Comparison of ENCODE assay signal across 8 cellular contexts in genomic region chr3:71087109-71088018, GRCh38.
DNase-seq lines count a peak whose midpoint lies in the region; ATAC-seq and TF ChIP-seq lines count a peak whose summit lies in the region.

No MANE protein-coding gene starts in this region.

- in situ Hi-C loops in gastrocnemius medialis (cut with MboI; ENCODE audit: low sequenced_read_pairs in 4 of 4) = loop anchor here in 1 of 4 donors (25.0 kb wide), 1 partner anchor 550 kb away; no protein-coding TSS in a partner anchor

- no TSS peak for BruUV-seq in A673 (replicated peaks; lab: Mats Ljungman, UMichigan)

- H3K9ac ChIP-seq in colonic mucosa (ENCODE audit: low read depth in 2 of 2, low read length in 2 of 2) = no peak overlapping the region

- peak overlapping the region; percentile 57 for H3K4me3 Mint-ChIP-seq in activated CD8-positive, alpha-beta T cell treated with anti-CD3 and anti-CD28 coated beads for 36 hours

- CTCF ChIA-PET in activated CD8-positive, alpha-beta T cell treated with anti-CD3 and anti-CD28 coated beads for 36 hours (lab: Charles Lee) = interaction anchor here (0.8 to 1.8 kb wide), 6 partner anchors 11 to 44 kb away, joined by 3 to 9 read pairs (median 3); no protein-coding TSS in a partner anchor
- CTCF ChIA-PET in A673 (lab: Charles Lee) = no interaction called here

- peaks cover 56% of the 10 kb centered on the region for H3K36me3 Mint-ChIP-seq in activated CD8-positive, alpha-beta T cell treated with anti-CD3 and anti-CD28 coated beads for 36 hours (ENCODE audit: low read depth)

- no peaks in the 10 kb centered on the region for H3K9me3 ChIP-seq in mucosa of descending colon
- no peaks in the 10 kb centered on the region for H3K9me3 ChIP-seq in A673 (ENCODE audit: low read depth, low read length, poor library complexity, severe bottlenecking)
- no peaks in the 10 kb centered on the region for H3K9me3 ChIP-seq in gastrocnemius medialis
- H3K9me3 ChIP-seq in colonic mucosa = no peaks in the 10 kb centered on the region

- POLR2A ChIA-PET in activated CD8-positive, alpha-beta T cell treated with anti-CD3 and anti-CD28 coated beads for 36 hours (lab: Charles Lee) = interaction anchor here (0.7 to 2.3 kb wide), 23 partner anchors 9 to 496 kb away, joined by 3 to 13 read pairs (median 4); partner anchors contain the start of gene FOXP1
- POLR2A ChIA-PET in A673 (lab: Charles Lee; ENCODE audit: low non-redundant PET) = no interaction called here

- ATAC-seq in HG03060 (IDR thresholded peaks at IDR 0.05; ENCODE audit: low read depth, unreplicated experiment) (peak; percentile 96), mucosa of descending colon (peak; percentile 55), gastrocnemius medialis (no peak)
- peak; percentile 72 for ATAC-seq in activated CD8-positive, alpha-beta T cell treated with anti-CD3 and anti-CD28 coated beads for 36 hours

- no peak for TF ChIP-seq CTCF in activated CD8-positive, alpha-beta T cell treated with anti-CD3 and anti-CD28 coated beads for 36 hours (IDR thresholded peaks at IDR 0.05)
- TF ChIP-seq CTCF in mucosa of descending colon (IDR thresholded peaks at IDR 0.05) (no peak), A673 (conservative IDR thresholded peaks at IDR 0.05; ENCODE audit: low read depth, low read length) (no peak), gastrocnemius medialis (IDR thresholded peaks at IDR 0.05 in 4 of 5, conservative IDR thresholded peaks at IDR 0.05 in 1 of 5) (no peak), colonic mucosa (IDR thresholded peaks at IDR 0.05) (no peak)

- no peak overlapping the region for H3K4me3 ChIP-seq in mucosa of descending colon
- H3K4me3 ChIP-seq in A673 (ENCODE audit: low read depth, low read length, poor library complexity, severe bottlenecking) = no peak overlapping the region
- H3K4me3 ChIP-seq in gastrocnemius medialis = no peak overlapping the region
- no peak overlapping the region for H3K4me3 ChIP-seq in colonic mucosa

- intact Hi-C loops in activated CD8-positive, alpha-beta T cell treated with anti-CD3 and anti-CD28 coated beads for 36 hours (cut with micrococcal nuclease) = loop anchor here (1.0 to 10.0 kb wide), 6 partner anchors 21 to 407 kb away; no protein-coding TSS in a partner anchor
- intact Hi-C loops in mucosa of descending colon (cut with DNase I, micrococcal nuclease) (no loop called here), A673 (cut with micrococcal nuclease; ENCODE audit: unreplicated experiment) (no loop called here), gastrocnemius medialis (cut with DNase I; ENCODE audit: low total_unique reads) (no loop called here), colonic mucosa (cut with DNase I) (no loop called here)

- H3K27me3 Mint-ChIP-seq in activated CD8-positive, alpha-beta T cell treated with anti-CD3 and anti-CD28 coated beads for 36 hours = no peaks in the 10 kb centered on the region

- H3K4me1 ChIP-seq in mucosa of descending colon (ENCODE audit: low read depth) (peaks cover 8% of the 10 kb centered on the region), A673 (ENCODE audit: insufficient read depth, low read length, poor library complexity, severe bottlenecking) (no peaks in the 10 kb centered on the region), gastrocnemius medialis (no peaks in the 10 kb centered on the region), colonic mucosa (peaks cover 8% of the 10 kb centered on the region)

- DNase-seq in activated CD4-positive, alpha-beta T cell treated with anti-CD3 and anti-CD28 coated beads for 4 hours = peak; percentile 39 to 45
- DNase-seq in activated CD4-positive, alpha-beta T cell treated with anti-CD3 and anti-CD28 coated beads, Interleukin-2, amount 50 U/mL, for 1 hour = no peak
- peak; percentile 71 for DNase-seq in activated CD8-positive, alpha-beta T cell treated with anti-CD3 and anti-CD28 coated beads for 36 hours
- DNase-seq in mucosa of descending colon (no peak), A673 (ENCODE audit: low spot score) (no peak), gastrocnemius medialis (no peak), colonic mucosa (no peak)

- H3K27me3 ChIP-seq in A673 (replicated peaks; ENCODE audit: insufficient read depth, low read depth, low read length, poor library complexity) (no peaks in the 10 kb centered on the region), gastrocnemius medialis (no peaks in the 10 kb centered on the region), colonic mucosa (no peaks in the 10 kb centered on the region)

- no peak for TF ChIP-seq POLR2A in gastrocnemius medialis (IDR thresholded peaks at IDR 0.05)

- H3K27ac Mint-ChIP-seq in activated CD8-positive, alpha-beta T cell treated with anti-CD3 and anti-CD28 coated beads for 36 hours = peak overlapping the region; percentile 93

- peaks cover 90% of the 10 kb centered on the region for H3K4me1 Mint-ChIP-seq in activated CD8-positive, alpha-beta T cell treated with anti-CD3 and anti-CD28 coated beads for 36 hours (ENCODE audit: low read depth)

- H3K36me3 ChIP-seq in mucosa of descending colon (ENCODE audit: low read depth) = no peaks in the 10 kb centered on the region
- H3K36me3 ChIP-seq in A673 (ENCODE audit: insufficient read depth, low read length, poor library complexity, severe bottlenecking) = no peaks in the 10 kb centered on the region
- no peaks in the 10 kb centered on the region for H3K36me3 ChIP-seq in gastrocnemius medialis
- no peaks in the 10 kb centered on the region for H3K36me3 ChIP-seq in colonic mucosa

- no peaks in the 10 kb centered on the region for H3K9me3 Mint-ChIP-seq in activated CD8-positive, alpha-beta T cell treated with anti-CD3 and anti-CD28 coated beads for 36 hours

- no peak overlapping the region for H3K27ac ChIP-seq in A673 (ENCODE audit: low read depth, low read length, poor library complexity, severe bottlenecking)
- no peak overlapping the region for H3K27ac ChIP-seq in gastrocnemius medialis
- H3K27ac ChIP-seq in colonic mucosa = no peak overlapping the region

Comparison
In these comparisons a context has a peak if more than half of its experiments do, and no peak if none do; other contexts are left out.
1. DNase-seq: peak in activated CD4-positive, alpha-beta T cell treated with anti-CD3 and anti-CD28 coated beads for 4 hours (2 of 2) and activated CD8-positive, alpha-beta T cell treated with anti-CD3 and anti-CD28 coated beads for 36 hours (single experiment); none in activated CD4-positive, alpha-beta T cell treated with anti-CD3 and anti-CD28 coated beads, Interleukin-2, amount 50 U/mL, for 1 hour (single experiment), mucosa of descending colon (0 of 3), A673 (single experiment), gastrocnemius medialis (0 of 2) and colonic mucosa (single experiment).
2. ATAC-seq: peak in HG03060 (single experiment), activated CD8-positive, alpha-beta T cell treated with anti-CD3 and anti-CD28 coated beads for 36 hours (single experiment) and mucosa of descending colon (single experiment); none in gastrocnemius medialis (0 of 2).